ENCODE assay signal across 11 cellular contexts in genomic region chr12:65962921-65963883, GRCh38.
A peak's percentile ranks its signal among the peaks of the same experiment; 100 is the strongest.
DNase-seq lines count a peak whose midpoint lies in the region; ATAC-seq and FAIRE-seq lines count a peak whose summit lies in the region.
"Had no signal": no experiment of that assay in that cellular context is flagged by ENCODE, and none has a peak within 500 bp of the region (broad histone marks: within the 10 kb centered on the region; RNA-seq: fewer than 3 reads in every experiment).

No MANE protein-coding gene starts in this region.

- H3K9me3 ChIP-seq in small intestine (ENCODE audit: control insufficient read depth, low read depth): no peaks in the 10 kb centered on the region

- H3K4me3 ChIP-seq in small intestine (ENCODE audit: low read depth in 1 of 2, low read length in 2 of 2): no peak overlapping the region
- H3K4me3 ChIP-seq: skin epidermis had no signal

- H3K27ac ChIP-seq in small intestine (ENCODE audit: low read depth in 1 of 2, low read length in 1 of 2): no peak overlapping the region
- H3K27ac ChIP-seq: epithelial cell of prostate, skin epidermis had no signal

- no peaks in the 10 kb centered on the region for H3K36me3 ChIP-seq in small intestine (ENCODE audit: control insufficient read depth in 2 of 2, insufficient read depth in 2 of 2, low read length in 2 of 2)

- DNase-seq in activated CD8-positive, alpha-beta memory T cell treated with anti-CD3 and anti-CD28 coated beads, Interleukin-2, amount 50 U/mL, for 48 hours: peak; percentile 54
- DNase-seq in activated CD8-positive, alpha-beta memory T cell treated with anti-CD3 and anti-CD28 coated beads, Interleukin-2, amount 50 U/mL, for 4 hours: no peak
- DNase-seq in NAMALWA (ENCODE audit: low spot score) (peak; percentile 20), dermis microvascular lymphatic vessel endothelial cell (ENCODE audit: low read depth in 2 of 2) (peak; percentile 58 to 94), small intestine (peak; percentile 9), ecto neural progenitor cell (ENCODE audit: low spot score) (no peak)

- H3K27me3 ChIP-seq in small intestine (ENCODE audit: control insufficient read depth in 2 of 2, insufficient read depth in 2 of 2, low read length in 2 of 2): peaks cover 0 to 4% of the 10 kb centered on the region in 2 donors

- H3K4me1 ChIP-seq in small intestine (ENCODE audit: control insufficient read depth in 2 of 2, insufficient read depth in 1 of 2, low read depth in 1 of 2, low read length in 1 of 2): no peaks in the 10 kb centered on the region

- no peak for FAIRE-seq in small intestine (lab: Jason Lieb, UNC)
- FAIRE-seq: G401.6 had no signal

- ATAC-seq in HG03460 (IDR thresholded peaks at IDR 0.05; ENCODE audit: unreplicated experiment) (no peak), GM21390 (IDR thresholded peaks at IDR 0.05; ENCODE audit: unreplicated experiment) (no peak)

- WGBS in small intestine, 3 donors: 78 to 91% (median 85%) methylated on average over 20 of the region's 20 CpGs

Comparison
In these comparisons a context has a peak if more than half of its experiments do, and no peak if none do; other contexts are left out.
1. DNase-seq: peak in activated CD8-positive, alpha-beta memory T cell treated with anti-CD3 and anti-CD28 coated beads, Interleukin-2, amount 50 U/mL, for 48 hours (single experiment), NAMALWA (single experiment), dermis microvascular lymphatic vessel endothelial cell (2 of 2) and small intestine (single experiment); none in activated CD8-positive, alpha-beta memory T cell treated with anti-CD3 and anti-CD28 coated beads, Interleukin-2, amount 50 U/mL, for 4 hours (single experiment) and ecto neural progenitor cell (single experiment).